Comparison of ENCODE assay signal across 11 cellular contexts in the genomic region with DNA sequence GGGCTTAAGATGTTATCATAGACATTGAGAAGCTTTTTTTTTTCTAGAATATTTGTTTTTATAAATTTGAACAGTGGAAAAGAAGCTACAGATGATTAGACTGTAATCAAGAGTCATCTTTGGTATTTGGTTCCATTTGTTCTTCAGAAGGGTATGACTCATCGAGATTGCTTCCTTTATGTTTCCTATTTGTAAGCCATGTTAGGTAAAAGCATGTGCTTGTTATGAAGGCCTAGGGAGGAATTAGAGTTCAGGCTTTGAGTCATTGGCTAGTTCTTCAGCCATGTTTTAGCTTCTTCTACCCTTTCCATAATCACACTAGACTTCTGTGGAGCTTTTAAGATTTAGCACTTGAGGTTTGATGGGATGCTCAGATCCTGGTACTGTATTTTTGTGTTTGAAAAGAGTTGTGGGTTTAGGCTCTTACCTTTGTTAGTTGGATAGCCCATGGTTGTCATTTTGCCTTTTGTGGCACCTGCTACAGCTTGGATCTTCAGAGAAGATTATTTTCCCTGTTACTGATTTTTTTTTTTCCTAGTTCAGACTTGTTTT. TPM values are rescaled to one million over a fixed set of nuclear protein-coding genes. Genes with fewer than 3 reads are reported as not detected.
DNase-seq lines count a peak whose midpoint lies in the region; ATAC-seq and TF ChIP-seq lines count a peak whose summit lies in the region.
"Had no signal": no experiment of that assay in that cellular context is flagged by ENCODE, and none has a peak within 500 bp of the region (broad histone marks: within the 10 kb centered on the region; RNA-seq: fewer than 3 reads in every experiment).

No MANE protein-coding gene starts in this region.

- H3K27me3 ChIP-seq in muscle layer of colon (ENCODE audit: control insufficient read depth in 1 of 2, insufficient read depth in 2 of 2, low read length in 2 of 2): no peaks in the 10 kb centered on the region
- H3K27me3 ChIP-seq in HAP-1 (ENCODE audit: low read depth): no peaks in the 10 kb centered on the region

- no peaks in the 10 kb centered on the region for H3K9me3 Mint-ChIP-seq in progenitor cell of endocrine pancreas (ENCODE audit: low read depth)
- H3K9me3 Mint-ChIP-seq: brain had no signal

- H3K36me3 Mint-ChIP-seq in progenitor cell of endocrine pancreas (ENCODE audit: insufficient read depth): peaks cover 5% of the 10 kb centered on the region

- ATAC-seq in GM21717 (IDR thresholded peaks at IDR 0.05; ENCODE audit: unreplicated experiment): no peak
- ATAC-seq in HG03175 (IDR thresholded peaks at IDR 0.05; ENCODE audit: unreplicated experiment): no peak

- H3K36me3 ChIP-seq in muscle layer of colon (ENCODE audit: insufficient read depth, low read length) (peaks cover 9% of the 10 kb centered on the region), HAP-1 (replicated peaks) (peaks cover 48% of the 10 kb centered on the region)

- peak; percentile 15 to 41 for DNase-seq in AML-193 (lab: John Stamatoyannopoulos, UW)
- peak; percentile 36 for DNase-seq in HT-29 (ENCODE audit: low spot score)
- DNase-seq in astrocyte of the hippocampus (ENCODE audit: low read depth, low spot score): peak; percentile 61
- no peak for DNase-seq in progenitor cell of endocrine pancreas (ENCODE audit: low spot score, unreplicated experiment)
- DNase-seq in HAP-1 (ENCODE audit: low spot score in 2 of 2): no peak
- DNase-seq: KBM-7, lower lobe of right lung had no signal

- in situ Hi-C loops in HAP-1 (cut with MboI; ENCODE audit: low sequenced_read_pairs): no loop called here

- no peak overlapping the region for H3K9ac ChIP-seq in muscle layer of colon (ENCODE audit: low read length)

- H3K4me1 Mint-ChIP-seq in progenitor cell of endocrine pancreas (ENCODE audit: low read depth): no peaks in the 10 kb centered on the region

- H3K27ac Mint-ChIP-seq in progenitor cell of endocrine pancreas: no peak overlapping the region

- no peak for TF ChIP-seq CTCF in progenitor cell of endocrine pancreas (IDR thresholded peaks at IDR 0.05; ENCODE audit: unreplicated experiment)

- H3K4me3 ChIP-seq in muscle layer of colon (ENCODE audit: low read depth in 1 of 2, low read length in 2 of 2): no peak overlapping the region
- no peak overlapping the region for H3K4me3 ChIP-seq in HAP-1
- H3K4me3 ChIP-seq: lower lobe of right lung had no signal

- H3K9me3 ChIP-seq in muscle layer of colon (ENCODE audit: low read length) (no peaks in the 10 kb centered on the region), HAP-1 (no peaks in the 10 kb centered on the region)
- H3K9me3 ChIP-seq: lower lobe of right lung had no signal

- no peaks in the 10 kb centered on the region for H3K27me3 Mint-ChIP-seq in progenitor cell of endocrine pancreas
- H3K27me3 Mint-ChIP-seq: brain had no signal

- H3K4me3 Mint-ChIP-seq in progenitor cell of endocrine pancreas (ENCODE audit: low read depth): no peak overlapping the region

- H3K27ac ChIP-seq in muscle layer of colon (ENCODE audit: low read depth, low read length): peak overlapping the region; percentile 71
- H3K27ac ChIP-seq: lower lobe of right lung had no signal

- H3K4me1 ChIP-seq in muscle layer of colon (ENCODE audit: insufficient read depth, low read length): peaks cover 65% of the 10 kb centered on the region
- peaks cover 4% of the 10 kb centered on the region for H3K4me1 ChIP-seq in HAP-1
- H3K4me1 ChIP-seq: lower lobe of right lung had no signal

RNA-seq across cellular contexts. Expression of a gene that starts 44.3 kb away (rescaled TPM):
- 17.8 and 18.4 TPM in 2 replicates for total RNA-seq in HT-29 (2014; rRNA removed; shearing (Covaris generic))
- total RNA-seq in progenitor cell of endocrine pancreas: 26.6 and 27.9 TPM in 2 replicates

Comparison
In these comparisons a context has a peak if more than half of its experiments do, and no peak if none do; other contexts are left out.
1. DNase-seq: peak in AML-193 (2 of 2), HT-29 (single experiment) and astrocyte of the hippocampus (single experiment); none in progenitor cell of endocrine pancreas (single experiment) and HAP-1 (0 of 2).